Comparison of ENCODE assay signal across 8 cellular contexts in genomic region chr3:190322604-190323240, GRCh38. TPM values are rescaled to one million over a fixed set of nuclear protein-coding genes. Genes with fewer than 3 reads are reported as not detected.
A peak's percentile ranks its signal among the peaks of the same experiment; 100 is the strongest.
DNase-seq lines count a peak whose midpoint lies in the region; ATAC-seq and TF ChIP-seq lines count a peak whose summit lies in the region.

No MANE protein-coding gene starts in this region.

- CTCF ChIA-PET in BJ (lab: Yijun Ruan, JAX), result interaction anchor here (0.6 to 7.1 kb wide), 45 partner anchors 8 to 506 kb away, joined by 3 to 109 read pairs (median 4); no protein-coding TSS in a partner anchor

- POLR2A ChIA-PET in BJ (lab: Charles Lee), result no interaction called here

- peak overlapping the region in 5 of 8 donors; percentile 38 to 85 (median 61) for H3K4me3 Mint-ChIP-seq in naive B cell

- H3K27me3 Mint-ChIP-seq in naive B cell, result peaks cover 42 to 67% (median 56%) of the 10 kb centered on the region in 3 donors

- DNase-seq in BJ (ENCODE audit: low read depth) (no peak), dermis blood vessel endothelial cell (peak; percentile 27), naive B cell (no peak), COLO829 (ENCODE audit: low spot score) (no peak), NCI-H524 treated with DMSO at 0.1 percent for 48 hours (lab: John Stamatoyannopoulos, UW) (no peak)

- no peaks in the 10 kb centered on the region for H3K36me3 ChIP-seq in BJ (ENCODE audit: control insufficient read depth, insufficient read depth, low read length)

- no peaks in the 10 kb centered on the region for H3K27me3 ChIP-seq in BJ (ENCODE audit: control insufficient read depth, insufficient read depth, low read length)

- peak overlapping the region in 2 of 6 donors; percentile 40 to 86 for H3K27ac Mint-ChIP-seq in naive B cell

- peak overlapping the region; percentile 61; the same call in 1 of the 2 replicates for H3K4me3 ChIP-seq in BJ (ENCODE audit: low read depth, low read length)

- ATAC-seq in naive B cell (ENCODE audit: low read depth in 2 of 2) (no peak), GM21529 (IDR thresholded peaks at IDR 0.05; ENCODE audit: unreplicated experiment) (no peak), GM21381 (IDR thresholded peaks at IDR 0.05; ENCODE audit: unreplicated experiment) (no peak)

- H3K4me1 Mint-ChIP-seq in naive B cell, result peaks cover 9 to 21% (median 10%) of the 10 kb centered on the region in 3 donors

- H3K36me3 Mint-ChIP-seq in naive B cell, result no peaks in the 10 kb centered on the region

- TF ChIP-seq CTCF in BJ (IDR thresholded peaks at IDR 0.05; ENCODE audit: insufficient read depth, low read depth, low read length), result no peak
- peak; percentile 46 for TF ChIP-seq CTCF in LNCAP (IDR thresholded peaks at IDR 0.05)

- no peaks in the 10 kb centered on the region for H3K9me3 Mint-ChIP-seq in naive B cell

RNA-seq across cellular contexts. Expression of gene CLDN1, which starts 0.5 kb away (rescaled TPM):
- 1.3 and 1.7 TPM in 2 replicates for polyA plus RNA-seq in BJ (2011; rRNA removed)
- polyA minus RNA-seq in BJ (2011; rRNA and poly(A)+ RNA removed), result 0.87 and 1.00 TPM in 2 replicates
- 0.68 and 0.79 TPM in 2 replicates for total RNA-seq in dermis blood vessel endothelial cell
- polyA plus RNA-seq in naive B cell (ENCODE audit: low read depth in 6 of 6), result not detected
